ENCODE assay signal across 1 cellular context in the genomic region with DNA sequence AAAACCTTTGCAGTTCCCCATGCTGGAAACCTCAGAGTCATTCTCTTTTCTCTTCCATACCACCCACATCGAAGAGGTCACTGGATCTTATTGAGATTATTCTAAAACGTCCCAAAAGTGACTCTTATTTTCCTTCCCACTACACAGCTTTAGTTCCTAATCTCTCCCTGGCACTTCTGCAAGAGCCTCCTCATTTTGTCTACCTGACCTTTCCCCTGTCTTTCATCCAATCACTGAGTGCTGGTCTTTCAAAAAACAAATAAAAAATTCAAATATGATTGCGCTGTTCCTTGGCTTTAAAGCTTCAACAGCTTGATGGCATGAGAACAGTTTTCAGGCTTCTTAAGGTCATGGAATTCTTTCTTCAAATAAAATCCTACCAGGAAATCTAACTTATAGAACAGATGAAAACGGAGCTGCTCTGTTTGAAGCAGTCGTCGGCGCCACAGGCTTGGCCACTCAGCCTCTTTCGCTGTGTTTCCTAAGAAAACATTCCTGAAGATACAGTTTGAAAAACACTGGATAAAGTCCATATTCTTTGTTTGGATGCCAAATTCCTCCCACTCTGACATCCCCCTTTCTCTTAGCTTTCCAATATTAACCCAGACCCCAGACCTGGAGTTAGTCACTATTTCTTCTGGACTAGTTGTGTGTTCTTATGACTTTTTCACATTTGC.
TF ChIP-seq lines count a peak whose summit lies in the region.

No MANE protein-coding gene starts in this region.

TF ChIP-seq in HepG2, 621 proteins besides CTCF, POLR2A, EP300 and RAD21 (continued from another document):
- TF ChIP-seq ZGPAT (CRISPR knock-in tag; IDR thresholded peaks at IDR 0.05) (no peak), DNMT3B (CRISPR knock-in tag; conservative IDR thresholded peaks at IDR 0.05) (no peak), ZNF772 (CRISPR knock-in tag; IDR thresholded peaks at IDR 0.05) (no peak), ZNF44 (CRISPR knock-in tag; IDR thresholded peaks at IDR 0.05) (no peak), CREM (IDR thresholded peaks at IDR 0.05) (0 out of 2 replicates have a peak, but pooled peaks have one; percentile 12), CREM (CRISPR knock-in tag; IDR thresholded peaks at IDR 0.05) (no peak), NCOA1 (CRISPR knock-in tag; IDR thresholded peaks at IDR 0.05) (no peak), ZNF615 (CRISPR knock-in tag; IDR thresholded peaks at IDR 0.05; ENCODE audit: borderline replicate concordance) (no peak), HIVEP1 (CRISPR knock-in tag; IDR thresholded peaks at IDR 0.05) (no peak), RBFOX2 (IDR thresholded peaks at IDR 0.05; ENCODE audit: low read depth, low read length) (no peak)
